In genomic region chr4:186701273-186701672, GRCh38 we compare ENCODE assay signal across 9 cellular contexts. TPM values are rescaled to one million over a fixed set of nuclear protein-coding genes. Genes with fewer than 3 reads are reported as not detected.
DNase-seq lines count a peak whose midpoint lies in the region; ATAC-seq and TF ChIP-seq lines count a peak whose summit lies in the region.
"Had no signal": no experiment of that assay in that cellular context is flagged by ENCODE, and none has a peak within 500 bp of the region (broad histone marks: within the 10 kb centered on the region; RNA-seq: fewer than 3 reads in every experiment).

No MANE protein-coding gene starts in this region.

- peaks cover 59% of the 10 kb centered on the region for H3K36me3 Mint-ChIP-seq in progenitor cell of endocrine pancreas (ENCODE audit: insufficient read depth)
- H3K36me3 Mint-ChIP-seq: activated CD8-positive, alpha-beta memory T cell treated with anti-CD3 and anti-CD28 coated beads, Interleukin-2, amount 10 ng/mL, durations not matched to agents 7 days and 5 days had no signal

- TF ChIP-seq CTCF in progenitor cell of endocrine pancreas (IDR thresholded peaks at IDR 0.05; ENCODE audit: unreplicated experiment) = no peak

- peak overlapping the region; percentile 92 for H3K27ac Mint-ChIP-seq in progenitor cell of endocrine pancreas
- H3K27ac Mint-ChIP-seq: activated CD8-positive, alpha-beta memory T cell treated with anti-CD3 and anti-CD28 coated beads, Interleukin-2, amount 10 ng/mL, durations not matched to agents 7 days and 5 days had no signal

- H3K9me3 Mint-ChIP-seq in progenitor cell of endocrine pancreas (ENCODE audit: low read depth) = peaks cover 7% of the 10 kb centered on the region

- peak; percentile 43 for ATAC-seq in left ventricle myocardium superior
- ATAC-seq in GM21423 (IDR thresholded peaks at IDR 0.05; ENCODE audit: unreplicated experiment) = no peak
- no peak for ATAC-seq in GM21737 (IDR thresholded peaks at IDR 0.05; ENCODE audit: unreplicated experiment)
- ATAC-seq: activated CD8-positive, alpha-beta memory T cell treated with anti-CD3 and anti-CD28 coated beads, Interleukin-2, amount 10 ng/mL, durations not matched to agents 7 days and 5 days had no signal

- H3K4me1 Mint-ChIP-seq in progenitor cell of endocrine pancreas (ENCODE audit: low read depth) = peaks cover 49% of the 10 kb centered on the region
- H3K4me1 Mint-ChIP-seq: activated CD8-positive, alpha-beta memory T cell treated with anti-CD3 and anti-CD28 coated beads, Interleukin-2, amount 10 ng/mL, durations not matched to agents 7 days and 5 days had no signal

- intact Hi-C loops in left ventricle myocardium superior (cut with micrococcal nuclease) = no loop called here

- H3K27ac ChIP-seq in angular gyrus (ENCODE audit: low read depth, low read length) = peak overlapping the region; percentile 66

- H3K27me3 Mint-ChIP-seq in progenitor cell of endocrine pancreas = no peaks in the 10 kb centered on the region
- H3K27me3 Mint-ChIP-seq: activated CD8-positive, alpha-beta memory T cell treated with anti-CD3 and anti-CD28 coated beads, Interleukin-2, amount 10 ng/mL, durations not matched to agents 7 days and 5 days had no signal

- H3K4me3 Mint-ChIP-seq in progenitor cell of endocrine pancreas (ENCODE audit: low read depth) = peak overlapping the region; percentile 10
- H3K4me3 Mint-ChIP-seq: activated CD8-positive, alpha-beta memory T cell treated with anti-CD3 and anti-CD28 coated beads, Interleukin-2, amount 10 ng/mL, durations not matched to agents 7 days and 5 days had no signal

- peak; percentile 70 for DNase-seq in GM03348 (ENCODE audit: low spot score)
- peak; percentile 46 for DNase-seq in left ventricle myocardium superior
- no peak for DNase-seq in progenitor cell of endocrine pancreas (ENCODE audit: low spot score, unreplicated experiment)
- DNase-seq in activated CD8-positive, alpha-beta memory T cell treated with anti-CD3 and anti-CD28 coated beads, Interleukin-2, amount 50 U/mL, for 4 hours = no peak
- no peak for DNase-seq in SK-N-DZ (ENCODE audit: low spot score)
- DNase-seq: activated CD8-positive, alpha-beta memory T cell treated with anti-CD3 and anti-CD28 coated beads, Interleukin-2, amount 10 ng/mL, durations not matched to agents 7 days and 5 days had no signal

RNA-seq across cellular contexts. Expression of gene FAT1, which starts 22.4 kb away (rescaled TPM):
- 61.8 TPM for total RNA-seq in left ventricle myocardium superior
- total RNA-seq in progenitor cell of endocrine pancreas = 263 and 264 TPM in 2 replicates
- 9.6 and 10.0 TPM in 2 replicates for polyA plus RNA-seq in SK-N-DZ (2014; cell fraction: cytosol; rRNA removed)
- 5.1 and 7.0 TPM in 2 replicates for polyA plus RNA-seq in SK-N-DZ (2014; cell fraction: nucleus; rRNA removed)

Comparison
In these comparisons a context has a peak if more than half of its experiments do, and no peak if none do; other contexts are left out.
1. DNase-seq: peak in GM03348 (single experiment) and left ventricle myocardium superior (single experiment); none in progenitor cell of endocrine pancreas (single experiment), activated CD8-positive, alpha-beta memory T cell treated with anti-CD3 and anti-CD28 coated beads, Interleukin-2, amount 50 U/mL, for 4 hours (single experiment) and SK-N-DZ (single experiment).